Comparison of ENCODE assay signal across 1 cellular context in the genomic region with DNA sequence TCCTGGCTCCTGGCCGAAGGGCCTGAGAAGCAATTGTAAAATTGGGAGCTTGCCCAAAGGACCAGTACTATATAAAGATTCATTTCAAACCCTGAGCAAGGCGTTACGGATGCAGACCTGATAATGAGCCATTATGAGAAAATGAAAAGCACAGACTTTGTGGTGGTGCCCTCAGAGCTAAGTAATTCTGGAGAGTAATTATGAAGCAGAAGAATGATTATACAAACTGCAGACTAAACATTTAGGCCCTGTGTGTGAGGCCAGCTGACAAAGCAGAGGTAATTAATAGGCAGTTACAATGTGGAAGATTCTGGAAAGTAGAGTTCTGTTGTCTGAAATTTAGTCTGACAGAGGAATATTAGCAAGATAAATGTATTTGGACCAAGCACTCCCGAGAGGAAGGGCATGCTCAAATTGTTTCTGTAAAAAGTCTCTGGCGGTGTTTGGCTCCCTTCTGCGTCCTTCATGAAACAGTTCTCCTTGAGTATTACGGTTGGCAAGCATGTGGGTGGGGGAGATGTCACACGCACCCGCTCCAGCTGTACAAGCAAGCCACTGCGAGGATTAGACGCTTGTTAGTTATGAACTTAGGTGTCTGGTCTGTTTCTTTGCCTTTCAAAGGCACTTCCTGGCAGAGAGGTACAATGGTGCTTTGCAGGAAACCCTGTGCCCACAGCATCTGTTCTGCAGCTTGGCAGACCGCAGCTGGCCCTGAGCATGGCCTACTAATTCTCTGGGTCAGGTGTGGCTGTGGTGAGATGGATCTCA.
TF ChIP-seq lines count a peak whose summit lies in the region.

No MANE protein-coding gene starts in this region.

TF ChIP-seq in HepG2, 621 proteins besides CTCF, POLR2A, EP300 and RAD21 (continued from another document):
- TF ChIP-seq, protein P1, sequence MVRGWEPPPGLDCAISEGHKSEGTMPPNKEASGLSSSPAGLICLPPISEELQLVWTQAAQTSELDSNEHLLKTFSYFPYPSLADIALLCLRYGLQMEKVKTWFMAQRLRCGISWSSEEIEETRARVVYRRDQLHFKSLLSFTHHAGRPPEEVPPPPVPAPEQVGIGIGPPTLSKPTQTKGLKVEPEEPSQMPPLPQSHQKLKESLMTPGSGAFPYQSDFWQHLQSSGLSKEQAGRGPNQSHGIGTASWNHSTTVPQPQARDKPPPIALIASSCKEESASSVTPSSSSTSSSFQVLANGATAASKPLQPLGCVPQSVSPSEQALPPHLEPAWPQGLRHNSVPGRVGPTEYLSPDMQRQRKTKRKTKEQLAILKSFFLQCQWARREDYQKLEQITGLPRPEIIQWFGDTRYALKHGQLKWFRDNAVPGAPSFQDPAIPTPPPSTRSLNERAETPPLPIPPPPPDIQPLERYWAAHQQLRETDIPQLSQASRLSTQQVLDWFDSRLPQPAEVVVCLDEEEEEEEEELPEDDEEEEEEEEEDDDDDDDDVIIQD (CRISPR knock-in tag; IDR thresholded peaks at IDR 0.05; ENCODE audit: low read depth), result no peak
- no peak for TF ChIP-seq ZBTB20 (CRISPR knock-in tag; IDR thresholded peaks at IDR 0.05; ENCODE audit: borderline replicate concordance, low read depth)
TF ChIP-seq in HepG2: peak in this region for 0.
